In genomic region chr1:24501371-24502167, GRCh38 we compare ENCODE assay signal across 8 cellular contexts. TPM values are rescaled to one million over a fixed set of nuclear protein-coding genes. Genes with fewer than 3 reads are reported as not detected.
DNase-seq lines count a peak whose midpoint lies in the region; ATAC-seq and TF ChIP-seq lines count a peak whose summit lies in the region.

No MANE protein-coding gene starts in this region.

- peak; percentile 22 for DNase-seq in NCI-H82 (lab: John Stamatoyannopoulos, UW)
- DNase-seq in NCI-H82 treated with DMSO at 0.1 percent for 48 hours (lab: John Stamatoyannopoulos, UW; ENCODE audit: unreplicated experiment): no peak
- DNase-seq in NAMALWA (ENCODE audit: low spot score): peak; percentile 49
- no peak for DNase-seq in activated naive CD4-positive, alpha-beta T cell treated with anti-CD3 and anti-CD28 coated beads, Interleukin-2, amount 50 U/mL, for 72 hours (ENCODE audit: low spot score in 2 of 2)
- peak; percentile 55 for DNase-seq in iPS-NIHi11 (ENCODE audit: low spot score)
- peak; percentile 32 for DNase-seq in stomach

- peak overlapping the region; percentile 57 to 72 (median 66) for H3K4me3 ChIP-seq in stomach

- peaks cover 0 to under 1% (median 0%) of the 10 kb centered on the region in 3 donors for H3K27me3 ChIP-seq in stomach

- no peak for TF ChIP-seq CTCF in stomach (IDR thresholded peaks at IDR 0.05)

- H3K27ac Mint-ChIP-seq in activated naive CD4-positive, alpha-beta T cell treated with anti-CD3 and anti-CD28 coated beads, Interleukin-2, amount 50 U/mL, for 72 hours: peak overlapping the region; percentile 96 to 97

- peaks cover 6 to 12% of the 10 kb centered on the region in 2 donors for H3K9me3 Mint-ChIP-seq in activated naive CD4-positive, alpha-beta T cell treated with anti-CD3 and anti-CD28 coated beads, Interleukin-2, amount 50 U/mL, for 72 hours

- ATAC-seq in activated naive CD4-positive, alpha-beta T cell treated with anti-CD3 and anti-CD28 coated beads, Interleukin-2, amount 50 U/mL, for 72 hours: peak; percentile 8 to 31
- ATAC-seq in HG02642 (IDR thresholded peaks at IDR 0.05; ENCODE audit: poor library complexity, unreplicated experiment) (no peak), GM21367 (IDR thresholded peaks at IDR 0.05; ENCODE audit: unreplicated experiment) (no peak)

- TF ChIP-seq POLR2A in stomach (IDR thresholded peaks at IDR 0.05): no peak

- peaks cover 21 to 27% of the 10 kb centered on the region in 2 donors for H3K36me3 Mint-ChIP-seq in activated naive CD4-positive, alpha-beta T cell treated with anti-CD3 and anti-CD28 coated beads, Interleukin-2, amount 50 U/mL, for 72 hours

- WGBS in stomach, 5 donors: 38 to 52% (median 43%) methylated on average over 20 of the region's 20 CpGs

- no peak for TF ChIP-seq EP300 in stomach (IDR thresholded peaks at IDR 0.05)

- H3K27ac ChIP-seq in stomach: peak overlapping the region; percentile 91 to 99 (median 94)

- intact Hi-C loops in stomach (cut with DNase I; ENCODE audit: low total_unique reads): no loop called here

- H3K4me1 ChIP-seq in stomach: peaks cover 5 to 45% (median 27%) of the 10 kb centered on the region in 4 donors

- no peaks in the 10 kb centered on the region for H3K9me3 ChIP-seq in stomach

- H3K36me3 ChIP-seq in stomach: no peaks in the 10 kb centered on the region

RNA-seq across cellular contexts. Expression of gene RCAN3, which starts 1.1 kb away (rescaled TPM):
- total RNA-seq in activated naive CD4-positive, alpha-beta T cell treated with anti-CD3 and anti-CD28 coated beads, Interleukin-2, amount 50 U/mL, for 72 hours: 10 to 100 TPM; 43.6 to 51.8 TPM
- total RNA-seq in stomach: 10 to 100 TPM in 2 of 5 donors, 1 to 10 TPM in 3; 2.9 to 52.0 (median 9.3) TPM
- polyA plus RNA-seq in stomach: 10 to 100 TPM in 1 of 3 donors, 1 to 10 TPM in 2; 5.7 to 10.7 (median 5.9) TPM

RNA-seq across cellular contexts. Expression of gene NCMAP, which starts 54.3 kb away (rescaled TPM):
- under 1 TPM; 0.05 to 0.14 TPM for total RNA-seq in activated naive CD4-positive, alpha-beta T cell treated with anti-CD3 and anti-CD28 coated beads, Interleukin-2, amount 50 U/mL, for 72 hours
- 1 to 10 TPM in 3 of 5 donors, under 1 TPM in 2; 0.29 to 9.3 (median 3.9) TPM for total RNA-seq in stomach
- polyA plus RNA-seq in stomach: 1 to 10 TPM; 2.4 to 5.0 (median 4.3) TPM

Comparison
In these comparisons a context has a peak if more than half of its experiments do, and no peak if none do; other contexts are left out.
1. DNase-seq: peak in NCI-H82 (single experiment), NAMALWA (single experiment), iPS-NIHi11 (single experiment) and stomach (single experiment); none in NCI-H82 treated with DMSO at 0.1 percent for 48 hours (single experiment) and activated naive CD4-positive, alpha-beta T cell treated with anti-CD3 and anti-CD28 coated beads, Interleukin-2, amount 50 U/mL, for 72 hours (0 of 2).
2. ATAC-seq: peak in activated naive CD4-positive, alpha-beta T cell treated with anti-CD3 and anti-CD28 coated beads, Interleukin-2, amount 50 U/mL, for 72 hours (2 of 2); none in HG02642 (single experiment) and GM21367 (single experiment).